Comparison of ENCODE assay signal across 19 cellular contexts in genomic region chr2:96697476-96697875, GRCh38. TPM values are rescaled to one million over a fixed set of nuclear protein-coding genes. Genes with fewer than 3 reads are reported as not detected.
"Had no signal": no experiment of that assay in that cellular context is flagged by ENCODE, and none has a peak within 500 bp of the region (broad histone marks: within the 10 kb centered on the region; RNA-seq: fewer than 3 reads in every experiment).

No MANE protein-coding gene starts in this region.

- DNase-seq: effector memory CD4-positive, alpha-beta T cell; foreskin melanocyte; head of caudate nucleus; left ventricle myocardium superior; mesendoderm; naive thymus-derived CD4-positive, alpha-beta T cell; nephron progenitor cell; psoas muscle; retina; stimulated activated CD4-positive, alpha-beta T cell treated with anti-CD3 and anti-CD28 coated beads, Interleukin-2, amount 100 ng/mL, for 24 hours; stimulated activated naive CD4-positive, alpha-beta T cell treated with Interleukin-2 at 50 U/mL for 16 hours; trophoblast cell had no signal

- H3K4me3 ChIP-seq: hepatocyte, lung, psoas muscle, skin epidermis had no signal

- H3K27me3 Mint-ChIP-seq: naive thymus-derived CD4-positive, alpha-beta T cell had no signal

- H3K9me3 ChIP-seq: psoas muscle had no signal

- H3K4me1 ChIP-seq: psoas muscle had no signal

- H3K36me3 Mint-ChIP-seq: naive thymus-derived CD4-positive, alpha-beta T cell had no signal

- H3K9me3 Mint-ChIP-seq: naive thymus-derived CD4-positive, alpha-beta T cell; nephron progenitor cell had no signal

- ATAC-seq: left colon; left ventricle myocardium superior; naive thymus-derived CD4-positive, alpha-beta T cell; psoas muscle; sciatic nerve had no signal

- H3K4me3 Mint-ChIP-seq: naive thymus-derived CD4-positive, alpha-beta T cell; nephron progenitor cell had no signal

- H3K27ac Mint-ChIP-seq: nephron progenitor cell had no signal

- H3K27me3 ChIP-seq: hepatocyte had no signal

- H3K27ac ChIP-seq: hepatocyte, psoas muscle had no signal

RNA-seq across cellular contexts. Expression of gene FER1L5, which starts 54.9 kb away (rescaled TPM):
- total RNA-seq: kidney epithelial cell; left ventricle myocardium superior; mononuclear cell; naive thymus-derived CD4-positive, alpha-beta T cell; psoas muscle had no signal
